ENCODE assay signal across 9 cellular contexts in the genomic region with DNA sequence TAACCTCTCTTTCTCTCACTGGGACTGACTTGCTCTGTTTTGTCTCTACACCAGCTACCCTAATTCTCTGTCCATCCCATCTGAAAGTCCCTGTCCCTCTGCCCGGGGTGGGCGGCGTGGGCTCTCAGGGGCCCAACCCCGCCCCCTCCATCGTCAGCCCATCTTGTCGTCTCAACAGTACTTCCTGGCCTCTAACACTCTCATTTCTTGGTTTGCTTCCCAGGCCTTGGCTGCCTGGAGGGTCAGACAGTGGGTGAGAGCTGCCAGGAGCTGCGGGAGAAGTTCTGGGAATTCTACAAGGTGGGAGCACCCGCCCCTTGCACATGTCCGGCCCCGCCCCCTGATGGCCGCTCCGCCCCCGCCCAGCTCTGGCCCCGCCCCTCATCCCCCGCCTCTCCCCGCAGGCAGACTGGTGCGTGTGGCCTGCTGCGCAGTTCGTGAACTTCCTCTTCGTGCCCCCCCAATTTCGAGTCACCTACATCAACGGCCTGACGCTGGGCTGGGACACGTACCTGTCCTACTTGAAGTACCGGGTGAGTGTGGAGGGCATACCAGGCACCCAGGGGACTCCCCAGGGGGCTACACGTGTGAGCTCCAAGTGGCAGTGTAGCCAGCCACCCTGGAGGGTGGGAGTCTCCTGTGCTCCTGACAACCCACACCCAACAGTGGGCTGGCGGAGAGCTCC. TPM values are rescaled to one million over a fixed set of nuclear protein-coding genes. Genes with fewer than 3 reads are reported as not detected.
A peak's percentile ranks its signal among the peaks of the same experiment; 100 is the strongest.
DNase-seq lines count a peak whose midpoint lies in the region; ATAC-seq and TF ChIP-seq lines count a peak whose summit lies in the region.
"Had no signal": no experiment of that assay in that cellular context is flagged by ENCODE, and none has a peak within 500 bp of the region (broad histone marks: within the 10 kb centered on the region; RNA-seq: fewer than 3 reads in every experiment).

No MANE protein-coding gene starts in this region.

- H3K4me3 ChIP-seq in GM23338 (peak overlapping the region; percentile 96), ovary (peak overlapping the region; percentile 62), prostate gland (no peak overlapping the region)
- no peak overlapping the region for H3K4me3 ChIP-seq in effector memory CD4-positive, alpha-beta T cell (ENCODE audit: insufficient read depth, low read depth, low read length, poor library complexity, severe bottlenecking)

- TF ChIP-seq CTCF in GM23338 (conservative IDR thresholded peaks at IDR 0.05; ENCODE audit: low read depth in 2 of 2) = no peak
- no peak for TF ChIP-seq CTCF in ovary (IDR thresholded peaks at IDR 0.05)
- no peak for TF ChIP-seq CTCF in prostate gland (IDR thresholded peaks at IDR 0.05)

- ATAC-seq in GM23338 (peak; percentile 4), T-cell (replicated peaks in 1 of 4) (no peak), HG03095 (IDR thresholded peaks at IDR 0.05; ENCODE audit: unreplicated experiment) (no peak), GM19467 (IDR thresholded peaks at IDR 0.05; ENCODE audit: unreplicated experiment) (no peak), GM18870 (IDR thresholded peaks at IDR 0.05; ENCODE audit: unreplicated experiment) (no peak)

- peak overlapping the region; percentile 39; the same call in 1 of the 2 replicates for H3K27ac ChIP-seq in GM23338 (ENCODE audit: low read depth)
- peak overlapping the region; percentile 17 for H3K27ac ChIP-seq in effector memory CD4-positive, alpha-beta T cell (ENCODE audit: insufficient read depth, low read length, poor library complexity, severe bottlenecking)
- peak overlapping the region in 1 of 2 donors; percentile 66 for H3K27ac ChIP-seq in ovary
- H3K27ac ChIP-seq in prostate gland = peak overlapping the region in 1 of 2 donors; percentile 25

- H3K9me3 Mint-ChIP-seq in GM23338 (peaks cover 4% of the 10 kb centered on the region; the same call in 1 of the 3 replicates), T-cell (no peaks in the 10 kb centered on the region)

- WGBS in ovary, 3 donors = 14 to 22% (median 16%) methylated on average over 25 to 27 of the region's 27 CpGs
- 15% methylated on average over 20 of the region's 27 CpGs for WGBS in prostate gland

- TF ChIP-seq POLR2A in ovary (IDR thresholded peaks at IDR 0.05) (no peak), prostate gland (IDR thresholded peaks at IDR 0.05) (no peak)

- H3K9me3 ChIP-seq in effector memory CD4-positive, alpha-beta T cell (ENCODE audit: control insufficient read depth, low read length) = no peaks in the 10 kb centered on the region
- H3K9me3 ChIP-seq in ovary = no peaks in the 10 kb centered on the region
- H3K9me3 ChIP-seq in prostate gland = no peaks in the 10 kb centered on the region

- TF ChIP-seq EP300 in ovary (IDR thresholded peaks at IDR 0.05) = no peak

- POLR2A ChIA-PET in T-cell (lab: Charles Lee) = no interaction called here

- peak; percentile 71 for DNase-seq in GM23338 (ENCODE audit: low spot score)
- peak in 15 of 34 experiments; percentile 12 to 45 (median 25) for DNase-seq in T-cell
- DNase-seq in effector memory CD4-positive, alpha-beta T cell = no peak
- peak; percentile 79 to 87 (median 82) for DNase-seq in ovary
- no peak for DNase-seq in prostate gland (ENCODE audit: low spot score)

- H3K27ac Mint-ChIP-seq in GM23338 = no peak overlapping the region; the same call in none of the 2 replicates
- H3K27ac Mint-ChIP-seq in T-cell = peak overlapping the region in 1 of 2 donors; percentile 55

- H3K9me2 ChIP-seq in GM23338 (ENCODE audit: insufficient read depth) = no peaks in the 10 kb centered on the region

- peaks cover 8% of the 10 kb centered on the region; the same call in 1 of the 2 replicates for H3K36me3 ChIP-seq in GM23338 (ENCODE audit: insufficient read depth)
- peaks cover 11% of the 10 kb centered on the region for H3K36me3 ChIP-seq in effector memory CD4-positive, alpha-beta T cell (ENCODE audit: control insufficient read depth, insufficient read depth, low read length)
- no peaks in the 10 kb centered on the region for H3K36me3 ChIP-seq in ovary
- no peaks in the 10 kb centered on the region for H3K36me3 ChIP-seq in prostate gland

- H3K36me3 Mint-ChIP-seq in GM23338 (ENCODE audit: low read depth) (peaks cover 27% of the 10 kb centered on the region), T-cell (peaks cover 10% of the 10 kb centered on the region)

- H3K4me1 Mint-ChIP-seq in GM23338 (peaks cover 18% of the 10 kb centered on the region; the same call in 2 of the 3 replicates), T-cell (peaks cover 21 to 24% (median 23%) of the 10 kb centered on the region in 3 donors)

- peak overlapping the region; percentile 95 for H3K4me2 ChIP-seq in GM23338

- H3K79me2 ChIP-seq in GM23338 (replicated peaks; ENCODE audit: insufficient read depth) = peaks cover 6% of the 10 kb centered on the region

- peaks cover 18% of the 10 kb centered on the region for H3K27me3 Mint-ChIP-seq in GM23338 (ENCODE audit: insufficient read depth, low read depth, poor library complexity)
- H3K27me3 Mint-ChIP-seq in T-cell = no peaks in the 10 kb centered on the region

- H3K4me1 ChIP-seq in GM23338 (ENCODE audit: insufficient read depth) = peaks cover 11% of the 10 kb centered on the region; the same call in 1 of the 2 replicates
- H3K4me1 ChIP-seq in effector memory CD4-positive, alpha-beta T cell (ENCODE audit: control insufficient read depth, insufficient read depth, low read length, poor library complexity, severe bottlenecking) = peaks cover 16% of the 10 kb centered on the region
- peaks cover 6% of the 10 kb centered on the region for H3K4me1 ChIP-seq in ovary (ENCODE audit: insufficient read depth)
- H3K4me1 ChIP-seq in prostate gland (replicated peaks) = peaks cover 6% of the 10 kb centered on the region

- intact Hi-C loops in ovary (cut with DNase I) = loop anchor here in 2 of 4 donors (5.0 to 10.0 kb wide), 3 partner anchors 60 to 220 kb away; partner anchors contain the start of gene SSBP4 (in 1 of the 2)
- intact Hi-C loops in prostate gland (cut with DNase I) = loop anchor here (5.0 kb wide), 1 partner anchor 58 kb away; no protein-coding TSS in a partner anchor

- H3K27me3 ChIP-seq in GM23338 (ENCODE audit: insufficient read depth) (no peaks in the 10 kb centered on the region), ovary (no peaks in the 10 kb centered on the region), prostate gland (replicated peaks; ENCODE audit: insufficient read depth) (no peaks in the 10 kb centered on the region)
- H3K27me3 ChIP-seq in effector memory CD4-positive, alpha-beta T cell (replicated peaks; ENCODE audit: control insufficient read depth, insufficient read depth, low read length, poor library complexity, severe bottlenecking) = no peaks in the 10 kb centered on the region

- no peak overlapping the region for H2AFZ ChIP-seq in GM23338

- CTCF ChIA-PET in T-cell (lab: Charles Lee) = interaction anchor here in 1 of 2 donors (1.3 kb wide), 1 partner anchor 10 kb away, joined by 4 read pairs; the partner anchor contains the start of gene RAB3A

- peaks cover 23% of the 10 kb centered on the region; the same call in 1 of the 2 replicates for H3F3A ChIP-seq in GM23338 (replicated peaks; ENCODE audit: low read depth)

- H3K4me3 Mint-ChIP-seq in GM23338 (peak overlapping the region; percentile 89), T-cell (peak overlapping the region; percentile 87 to 95 (median 87))

- H4K20me1 ChIP-seq in GM23338 (replicated peaks; ENCODE audit: insufficient read depth) = peaks cover 19% of the 10 kb centered on the region

TF ChIP-seq in GM23338, 12 proteins besides CTCF, POLR2A, EP300 and RAD21:
- TF ChIP-seq EZH2phosphoT487 (IDR thresholded peaks at IDR 0.05; ENCODE audit: unreplicated experiment) (no peak), ZNF331 (CRISPR knock-in tag; IDR thresholded peaks at IDR 0.05; ENCODE audit: low read depth) (no peak), ZNF114 (CRISPR knock-in tag; IDR thresholded peaks at IDR 0.05) (no peak), NANOG (IDR thresholded peaks at IDR 0.05; ENCODE audit: borderline replicate concordance) (no peak), JUNB (IDR thresholded peaks at IDR 0.05; ENCODE audit: unreplicated experiment) (no peak)
- TF ChIP-seq, protein P1, sequence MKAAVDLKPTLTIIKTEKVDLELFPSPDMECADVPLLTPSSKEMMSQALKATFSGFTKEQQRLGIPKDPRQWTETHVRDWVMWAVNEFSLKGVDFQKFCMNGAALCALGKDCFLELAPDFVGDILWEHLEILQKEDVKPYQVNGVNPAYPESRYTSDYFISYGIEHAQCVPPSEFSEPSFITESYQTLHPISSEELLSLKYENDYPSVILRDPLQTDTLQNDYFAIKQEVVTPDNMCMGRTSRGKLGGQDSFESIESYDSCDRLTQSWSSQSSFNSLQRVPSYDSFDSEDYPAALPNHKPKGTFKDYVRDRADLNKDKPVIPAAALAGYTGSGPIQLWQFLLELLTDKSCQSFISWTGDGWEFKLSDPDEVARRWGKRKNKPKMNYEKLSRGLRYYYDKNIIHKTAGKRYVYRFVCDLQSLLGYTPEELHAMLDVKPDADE (IDR thresholded peaks at IDR 0.05) = no peak

RNA-seq across cellular contexts. Expression of gene MPV17L2, which starts 1.7 kb away (rescaled TPM):
- total RNA-seq in GM23338 (2014; rRNA removed; shearing (Covaris generic)) = 41.9 and 81.3 TPM in 2 replicates
- polyA plus RNA-seq in GM23338 (2016; fragmentation: Nextera tagmentation; extraction: Ambion mirVana) (38.7 and 40.2 TPM in 2 replicates), ovary (10 to 100 TPM in 1 of 2 donors, 1 to 10 TPM in 1; 3.5 to 12.0 TPM)
- total RNA-seq in T-cell (1 to 10 TPM; 3.8 to 8.2 (median 8.1) TPM), ovary (10 to 100 TPM in 2 of 7 donors, 1 to 10 TPM in 5; 6.9 to 15.2 (median 8.6) TPM), prostate gland (10 to 100 TPM in 1 of 2 donors, 1 to 10 TPM in 1; 8.5 to 21.1 TPM)

RNA-seq across cellular contexts. Expression of gene RAB3A, which starts 9.1 kb away (rescaled TPM):
- 9.7 and 11.6 TPM in 2 replicates for total RNA-seq in GM23338 (2014; rRNA removed; shearing (Covaris generic))
- polyA plus RNA-seq in GM23338 (2016; fragmentation: Nextera tagmentation; extraction: Ambion mirVana) (20.3 and 24.1 TPM in 2 replicates), ovary (1 to 10 TPM; 5.5 to 7.9 TPM)
- total RNA-seq in T-cell (1 to 10 TPM; 4.7 to 8.3 (median 5.6) TPM), ovary (10 to 100 TPM in 2 of 7 donors, 1 to 10 TPM in 5; 1.9 to 32.9 (median 9.0) TPM), prostate gland (1 to 10 TPM; 2.5 to 6.0 TPM)

RNA-seq across cellular contexts. Expression of gene IFI30, which starts 21.1 kb away (rescaled TPM):
- total RNA-seq in GM23338 (2014; rRNA removed; shearing (Covaris generic)) = 17.1 and 27.4 TPM in 2 replicates
- 31.9 and 34.4 TPM in 2 replicates for polyA plus RNA-seq in GM23338 (2016; fragmentation: Nextera tagmentation; extraction: Ambion mirVana)
- 10 to 100 TPM in 1 of 5 donors, 1 to 10 TPM in 4; 3.2 to 11.8 (median 5.1) TPM for total RNA-seq in T-cell
- 10 to 100 TPM; 10.1 to 70.9 (median 16.1) TPM for total RNA-seq in ovary
- 10 to 100 TPM; 21.8 to 34.4 TPM for polyA plus RNA-seq in ovary
- 10 to 100 TPM; 20.9 to 22.5 TPM for total RNA-seq in prostate gland

RNA-seq across cellular contexts. Expression of gene PDE4C, which starts 31.5 kb away (rescaled TPM):
- total RNA-seq in GM23338 (2014; rRNA removed; shearing (Covaris generic)) = 3.6 and 7.1 TPM in 2 replicates
- 1.6 and 2.5 TPM in 2 replicates for polyA plus RNA-seq in GM23338 (2016; fragmentation: Nextera tagmentation; extraction: Ambion mirVana)
- total RNA-seq in T-cell = not detected
- total RNA-seq in ovary = 1 to 10 TPM in 4 of 7 donors, under 1 TPM in 2, not detected in 1; 0.57 to 1.7 (median 1.1) TPM
- polyA plus RNA-seq in ovary = under 1 TPM; 0.50 to 0.67 TPM
- total RNA-seq in prostate gland = 1 to 10 TPM in 1 of 2 donors, under 1 TPM in 1; 0.27 to 1.6 TPM
- total RNA-seq: mononuclear cell had no signal

RNA-seq across cellular contexts. Expression of gene PIK3R2, which starts 41.7 kb away (rescaled TPM):
- 37.1 and 66.6 TPM in 2 replicates for total RNA-seq in GM23338 (2014; rRNA removed; shearing (Covaris generic))
- polyA plus RNA-seq in GM23338 (2016; fragmentation: Nextera tagmentation; extraction: Ambion mirVana) (8.5 and 9.8 TPM in 2 replicates), ovary (10 to 100 TPM; 12.8 to 13.6 TPM)
- total RNA-seq in T-cell (10 to 100 TPM; 11.8 to 25.5 (median 17.6) TPM), ovary (10 to 100 TPM; 16.5 to 63.2 (median 48.9) TPM), prostate gland (10 to 100 TPM; 41.3 to 71.6 TPM)

Comparison
In these comparisons a context has a peak if more than half of its experiments do, and no peak if none do; other contexts are left out.
1. DNase-seq: peak in GM23338 (single experiment) and ovary (5 of 5); none in effector memory CD4-positive, alpha-beta T cell (0 of 3) and prostate gland (single experiment).
2. H3K4me3 ChIP-seq: peak in GM23338 (single experiment) and ovary (single experiment); none in effector memory CD4-positive, alpha-beta T cell (single experiment) and prostate gland (0 of 2).